ENCODE assay signal across 17 cellular contexts in the genomic region with DNA sequence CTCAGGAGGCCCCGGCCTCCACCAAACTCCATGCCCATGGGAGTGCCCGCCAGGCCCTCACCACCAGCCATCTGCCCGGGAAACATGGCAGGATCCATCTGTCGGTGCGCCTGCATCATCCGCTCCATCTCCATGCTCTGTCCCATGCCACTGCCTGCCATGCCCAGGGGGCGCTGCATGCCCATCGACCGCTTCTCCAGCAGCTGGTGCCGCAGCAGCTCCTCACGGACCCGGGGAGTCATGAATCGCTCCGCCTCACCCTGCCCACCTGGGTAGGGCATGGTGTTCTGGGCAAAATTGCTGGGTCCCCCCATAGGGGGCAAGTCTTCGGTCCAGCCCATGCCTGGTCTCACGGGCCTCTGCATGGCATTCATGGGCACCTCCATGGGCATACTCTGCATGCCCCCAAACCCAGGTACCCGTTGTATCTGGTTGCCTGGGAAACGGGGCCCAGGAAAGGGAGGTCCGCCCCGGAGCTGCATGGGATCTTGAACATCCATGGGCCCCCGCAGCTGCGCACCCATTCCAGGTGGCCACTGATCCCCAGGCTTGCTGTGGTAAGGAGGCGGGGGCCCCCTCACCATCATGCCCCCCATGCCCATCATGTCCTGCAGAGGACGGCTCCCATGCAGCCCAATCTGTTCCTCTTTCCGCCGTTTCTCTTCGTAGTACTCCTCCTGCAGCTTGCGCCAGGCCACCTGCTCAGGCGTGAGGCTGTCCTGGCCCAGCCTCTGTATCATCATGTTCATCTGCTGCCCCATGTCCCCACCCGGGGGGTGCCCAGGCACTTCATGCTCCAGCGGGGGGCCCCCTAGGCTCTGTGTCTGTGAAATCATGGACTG. TPM values are rescaled to one million over a fixed set of nuclear protein-coding genes. Genes with fewer than 3 reads are reported as not detected.
DNase-seq lines count a peak whose midpoint lies in the region; ATAC-seq and TF ChIP-seq lines count a peak whose summit lies in the region.
"Had no signal": no experiment of that assay in that cellular context is flagged by ENCODE, and none has a peak within 500 bp of the region (broad histone marks: within the 10 kb centered on the region; RNA-seq: fewer than 3 reads in every experiment).

No MANE protein-coding gene starts in this region.

- ATAC-seq in Panc1 (no peak), psoas muscle (peak in 3 of 4 donors; percentile 6 to 23 (median 17)), HG03460 (IDR thresholded peaks at IDR 0.05; ENCODE audit: unreplicated experiment) (no peak), GM18517 (IDR thresholded peaks at IDR 0.05; ENCODE audit: unreplicated experiment) (no peak)

- no peaks in the 10 kb centered on the region for H3K27me3 ChIP-seq in Panc1 (ENCODE audit: control insufficient read depth, insufficient read depth, low read length)
- no peaks in the 10 kb centered on the region for H3K27me3 ChIP-seq in endodermal cell (ENCODE audit: control insufficient read depth, insufficient read depth, low read length, poor library complexity, severe bottlenecking)
- H3K27me3 ChIP-seq in psoas muscle (ENCODE audit: insufficient read depth in 3 of 3, low read length in 2 of 3), result no peaks in the 10 kb centered on the region

- peaks cover 62% of the 10 kb centered on the region for H3K4me1 ChIP-seq in Panc1 (ENCODE audit: control insufficient read depth, insufficient read depth, low read length)
- no peaks in the 10 kb centered on the region for H3K4me1 ChIP-seq in endodermal cell (ENCODE audit: control insufficient read depth, insufficient read depth, low read length)
- peaks cover 4% of the 10 kb centered on the region for H3K4me1 ChIP-seq in psoas muscle

- intact Hi-C loops in Panc1 (cut with micrococcal nuclease; ENCODE audit: unreplicated experiment), result no loop called here
- intact Hi-C loops in psoas muscle (cut with DNase I), result loop anchor here in 1 of 2 donors (10.0 kb wide), 1 partner anchor 113 kb away; the partner anchor contains the start of genes RPS25 and TRAPPC4

- H3K27ac ChIP-seq in Panc1 (ENCODE audit: low read length), result no peak overlapping the region
- no peak overlapping the region for H3K27ac ChIP-seq in endodermal cell (ENCODE audit: low read depth, low read length)
- H3K27ac ChIP-seq in psoas muscle, result no peak overlapping the region

- H3K27ac Mint-ChIP-seq in activated T-cell treated with anti-CD3 and anti-CD28 coated beads, Interleukin-2, amount 50 U/mL, for 24 hours, result peak overlapping the region; percentile 80
- H3K27ac Mint-ChIP-seq in endodermal cell, result no peak overlapping the region

- peaks cover 24% of the 10 kb centered on the region for H3K4me1 Mint-ChIP-seq in activated T-cell treated with anti-CD3 and anti-CD28 coated beads, Interleukin-2, amount 50 U/mL, for 24 hours (ENCODE audit: low read depth)
- peaks cover 9% of the 10 kb centered on the region for H3K4me1 Mint-ChIP-seq in endodermal cell

- H3K9me3 ChIP-seq in Panc1 (ENCODE audit: control insufficient read depth, insufficient read depth, low read depth, low read length) (no peaks in the 10 kb centered on the region), endodermal cell (ENCODE audit: control insufficient read depth, low read length) (no peaks in the 10 kb centered on the region), psoas muscle (no peaks in the 10 kb centered on the region)

- H3K36me3 ChIP-seq in Panc1 (ENCODE audit: control insufficient read depth, insufficient read depth, low read length), result peaks cover 12% of the 10 kb centered on the region; the same call in 1 of the 2 replicates
- peaks cover 37% of the 10 kb centered on the region for H3K36me3 ChIP-seq in endodermal cell (ENCODE audit: control insufficient read depth, insufficient read depth, low read length)
- H3K36me3 ChIP-seq in psoas muscle (ENCODE audit: insufficient read depth in 1 of 2, low read depth in 1 of 2), result peaks cover 0 to 97% of the 10 kb centered on the region in 2 donors

- DNase-seq in activated T-cell treated with anti-CD3 and anti-CD28 coated beads, Interleukin-2, amount 50 U/mL, for 24 hours, result no peak
- no peak for DNase-seq in activated T-cell treated with anti-CD3 and anti-CD28 coated beads, Interleukin-2, amount 50 U/mL, for 48 hours
- DNase-seq in Panc1 (ENCODE audit: low read depth, low spot score) (no peak), endodermal cell (no peak), psoas muscle (peak in 1 of 2 donors; percentile 62), DMS153 (lab: John Stamatoyannopoulos, UW) (no peak)
- DNase-seq: activated CD4-positive, alpha-beta T cell treated with anti-CD3 and anti-CD28 coated beads for 4 hours; activated gamma-delta T cell treated with Interleukin-2 at 50 U/mL for 16 hours; DMS79 treated with DMSO at 0.1 percent for 48 hours; KG1; NCI-H2081 treated with DMSO at 0.1 percent for 48 hours had no signal

- no peaks in the 10 kb centered on the region for H3K27me3 Mint-ChIP-seq in activated T-cell treated with anti-CD3 and anti-CD28 coated beads, Interleukin-2, amount 50 U/mL, for 24 hours
- no peaks in the 10 kb centered on the region for H3K27me3 Mint-ChIP-seq in endodermal cell (ENCODE audit: insufficient read depth)

- peaks cover 73% of the 10 kb centered on the region for H3K36me3 Mint-ChIP-seq in activated T-cell treated with anti-CD3 and anti-CD28 coated beads, Interleukin-2, amount 50 U/mL, for 24 hours (ENCODE audit: low read depth)
- H3K36me3 Mint-ChIP-seq in endodermal cell (ENCODE audit: low read depth), result peaks cover 50% of the 10 kb centered on the region

- H3K4me3 ChIP-seq in Panc1 (ENCODE audit: low read depth in 2 of 2, low read length in 2 of 2) (no peak overlapping the region), endodermal cell (ENCODE audit: low read length) (no peak overlapping the region), psoas muscle (no peak overlapping the region)
- H3K4me3 ChIP-seq: lung had no signal

- BruUV-seq in Panc1 (replicated peaks; lab: Mats Ljungman, UMichigan), result TSS peak; percentile 4

- TF ChIP-seq CTCF in Panc1 (IDR thresholded peaks at IDR 0.05), result no peak; the same call in 1 of the 2 replicates
- peak; percentile 24 for TF ChIP-seq CTCF in endodermal cell (conservative IDR thresholded peaks at IDR 0.05)
- peak; percentile 7 for TF ChIP-seq CTCF in psoas muscle (IDR thresholded peaks at IDR 0.05)

- no peak overlapping the region for H3K9ac ChIP-seq in endodermal cell (ENCODE audit: extremely low read depth, low read length, poor library complexity, severe bottlenecking)

- in situ Hi-C loops in Panc1 (cut with HindIII; ENCODE audit: low pct_unique_long_range_greater_than_20kb, low sequenced_read_pairs), result no loop called here

- CTCF ChIA-PET in Panc1 (lab: Charles Lee), result no interaction called here

- WGBS in endodermal cell (ENCODE audit: insufficient coverage in 1 of 2, insufficient read length in 1 of 2), 2 experiments, result 95 to 96% methylated on average over 18 to 31 of the region's 31 CpGs
- WGBS in psoas muscle, 3 donors, result 77 to 81% (median 80%) methylated on average over 31 of the region's 31 CpGs

- POLR2A ChIA-PET in Panc1 (lab: Charles Lee), result interaction anchor here (0.6 kb wide), 2 partner anchors 103 to 162 kb away, joined by 3 to 9 read pairs; no protein-coding TSS in a partner anchor

- no peaks in the 10 kb centered on the region for H3K9me3 Mint-ChIP-seq in activated T-cell treated with anti-CD3 and anti-CD28 coated beads, Interleukin-2, amount 50 U/mL, for 24 hours
- H3K9me3 Mint-ChIP-seq in endodermal cell, result no peaks in the 10 kb centered on the region

- H3K4me3 Mint-ChIP-seq in activated T-cell treated with anti-CD3 and anti-CD28 coated beads, Interleukin-2, amount 50 U/mL, for 24 hours, result no peak overlapping the region
- no peak overlapping the region for H3K4me3 Mint-ChIP-seq in endodermal cell

RNA-seq across cellular contexts. Expression of gene CXCR5, which starts 18.0 kb away (rescaled TPM):
- total RNA-seq in Panc1 (2021; ENCODE audit: unreplicated experiment) (not detected), endodermal cell (under 1 TPM in 1 of 2 donors, not detected in 1; 0.07 TPM), psoas muscle (under 1 TPM in 1 of 4 donors, not detected in 3; 0.17 TPM)
- polyA plus RNA-seq in Panc1 (2012; ENCODE audit: insufficient read length), result not detected
- polyA plus RNA-seq in endodermal cell (2013, experiment 1 of 2), result not detected
- not detected for polyA plus RNA-seq in endodermal cell (2013, experiment 2 of 2)
- polyA plus RNA-seq in psoas muscle, result under 1 TPM; 0.14 to 0.25 (median 0.21) TPM
- total RNA-seq: dermis microvascular lymphatic vessel endothelial cell, urinary bladder had no signal

RNA-seq across cellular contexts. Expression of gene BCL9L, which starts 24.0 kb away (rescaled TPM):
- total RNA-seq in Panc1 (2021; ENCODE audit: unreplicated experiment), result 234 TPM
- polyA plus RNA-seq in Panc1 (2012; ENCODE audit: insufficient read length), result 207 TPM
- total RNA-seq in endodermal cell, result 10 to 100 TPM; 73.9 to 77.3 TPM
- polyA plus RNA-seq in endodermal cell (2013, experiment 1 of 2), result 24.3 TPM
- 23.6 TPM for polyA plus RNA-seq in endodermal cell (2013, experiment 2 of 2)
- 100 to 1,000 TPM in 1 of 4 donors, 10 to 100 TPM in 3; 52.4 to 124 (median 68.0) TPM for total RNA-seq in psoas muscle
- polyA plus RNA-seq in psoas muscle, result 10 to 100 TPM in 1 of 3 donors, 1 to 10 TPM in 2; 8.1 to 31.2 (median 8.6) TPM

RNA-seq across cellular contexts. Expression of gene UPK2, which starts 54.4 kb away (rescaled TPM):
- total RNA-seq in Panc1 (2021; ENCODE audit: unreplicated experiment) (0.92 TPM), endodermal cell (under 1 TPM in 1 of 2 donors, not detected in 1; 0.38 TPM), psoas muscle (not detected)
- 4.6 TPM for polyA plus RNA-seq in Panc1 (2012; ENCODE audit: insufficient read length)
- 0.36 TPM for polyA plus RNA-seq in endodermal cell (2013, experiment 1 of 2)
- polyA plus RNA-seq in endodermal cell (2013, experiment 2 of 2), result 0.54 TPM
- polyA plus RNA-seq in psoas muscle, result under 1 TPM in 1 of 3 donors, not detected in 2; 0.23 TPM
- total RNA-seq: dermis microvascular lymphatic vessel endothelial cell; lung; T-helper 1 cell treated with Interleukin-12 subunit alpha and Interleukin-12 subunit beta and Interleukin-4 antibody, amounts not matched to agents 30 ng/mL and 1 ng/mL, for 36 hours had no signal

Comparison
In these comparisons a context has a peak if more than half of its experiments do, and no peak if none do; other contexts are left out.
1. ATAC-seq: peak in psoas muscle (3 of 4); none in Panc1 (single experiment), HG03460 (single experiment) and GM18517 (single experiment).